Comparison of ENCODE assay signal across 22 cellular contexts in the genomic region with DNA sequence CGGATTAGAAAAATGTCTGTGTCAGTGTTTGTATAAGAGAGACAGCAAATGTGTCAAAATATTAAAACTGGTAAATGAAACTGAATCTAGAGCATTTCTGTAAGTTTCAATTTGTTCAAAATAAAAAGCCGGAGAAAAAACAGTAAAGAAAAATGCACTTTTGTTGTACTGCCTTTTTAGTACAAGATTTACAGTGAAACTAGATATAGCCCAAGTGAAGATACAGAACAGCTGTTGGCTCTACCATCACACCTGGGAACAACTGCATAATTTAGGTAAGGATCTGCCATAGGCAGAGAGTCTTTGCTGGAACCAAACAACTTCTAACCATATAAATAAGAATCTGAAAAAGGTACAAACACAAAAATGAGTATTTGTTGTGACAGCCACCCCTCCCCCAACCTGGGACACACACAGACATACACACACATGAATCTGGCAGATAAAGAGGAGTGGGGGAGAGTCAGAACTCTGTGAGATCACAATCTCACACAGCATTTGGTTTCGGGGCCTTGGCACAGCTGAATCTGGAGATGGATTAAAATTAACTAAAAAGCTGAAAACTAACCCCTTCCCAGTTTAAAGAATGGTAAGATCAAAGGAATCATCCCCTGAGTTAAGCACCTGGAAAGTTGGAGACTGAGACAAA. TPM values are rescaled to one million over a fixed set of nuclear protein-coding genes. Genes with fewer than 3 reads are reported as not detected.
DNase-seq lines count a peak whose midpoint lies in the region; ATAC-seq and TF ChIP-seq lines count a peak whose summit lies in the region.
"Had no signal": no experiment of that assay in that cellular context is flagged by ENCODE, and none has a peak within 500 bp of the region (broad histone marks: within the 10 kb centered on the region; RNA-seq: fewer than 3 reads in every experiment).

No MANE protein-coding gene starts in this region.

- H3K9me3 ChIP-seq in endodermal cell (ENCODE audit: control insufficient read depth, low read length): no peaks in the 10 kb centered on the region
- H3K9me3 ChIP-seq: A549, SJSA1 had no signal

- no peaks in the 10 kb centered on the region for H3K9me3 Mint-ChIP-seq in endodermal cell

- no peak for TF ChIP-seq CTCF in KMS-11 (conservative IDR thresholded peaks at IDR 0.05; ENCODE audit: low read depth, low read length)
- no peak for TF ChIP-seq CTCF in endodermal cell (conservative IDR thresholded peaks at IDR 0.05)

- H3K4me3 ChIP-seq in KMS-11 (IDR thresholded peaks at IDR 0.05; ENCODE audit: insufficient read depth, low read depth, low read length): no peak overlapping the region
- no peak overlapping the region for H3K4me3 ChIP-seq in endodermal cell (ENCODE audit: low read length)
- H3K4me3 ChIP-seq: A549, SJSA1 had no signal

- no peaks in the 10 kb centered on the region for H3K27me3 ChIP-seq in KMS-11 (ENCODE audit: insufficient read depth, low read depth)
- H3K27me3 ChIP-seq in endodermal cell (ENCODE audit: control insufficient read depth, insufficient read depth, low read length, poor library complexity, severe bottlenecking): no peaks in the 10 kb centered on the region
- H3K27me3 ChIP-seq: SJSA1 had no signal

- peak overlapping the region; percentile 30 for H3K27ac Mint-ChIP-seq in endodermal cell
- H3K27ac Mint-ChIP-seq: IgD-negative memory B cell had no signal

- WGBS in endodermal cell (ENCODE audit: insufficient coverage in 1 of 2, insufficient read length in 1 of 2), 2 experiments: 89 to 96% methylated on average over 2 to 3 of the region's 3 CpGs

- H3K36me3 ChIP-seq in KMS-11 (ENCODE audit: insufficient read depth): no peaks in the 10 kb centered on the region
- no peaks in the 10 kb centered on the region for H3K36me3 ChIP-seq in endodermal cell (ENCODE audit: control insufficient read depth, insufficient read depth, low read length)
- H3K36me3 ChIP-seq: SJSA1 had no signal

- H3K4me2 ChIP-seq in KMS-11: peak overlapping the region; percentile 87
- H3K4me2 ChIP-seq: A549 had no signal

- no peaks in the 10 kb centered on the region for H4K20me1 ChIP-seq in KMS-11 (ENCODE audit: insufficient read depth)

- DNase-seq in endodermal cell: no peak
- DNase-seq in amygdala (lab: John Stamatoyannopoulos, UW): no peak
- DNase-seq in cerebellar cortex (ENCODE audit: low spot score): no peak
- DNase-seq: C1 segment of cervical spinal cord, DMS 273 treated with DMSO at 0.1 percent for 48 hours, GDM1, HCEC 1CT, MV-4-11, NCI-H1417, NCI-H187 treated with DMSO at 0.1 percent for 48 hours, NCI-H2171 treated with DMSO at 0.1 percent for 48 hours, NCI-H446 treated with DMSO at 0.1 percent for 48 hours, NCI-H774 had no signal

- H3K9ac ChIP-seq in KMS-11 (peak overlapping the region; percentile 17; the same call in 1 of the 2 replicates), endodermal cell (ENCODE audit: extremely low read depth, low read length, poor library complexity, severe bottlenecking) (no peak overlapping the region)

- no peaks in the 10 kb centered on the region for H3K27me3 Mint-ChIP-seq in endodermal cell (ENCODE audit: insufficient read depth)
- H3K27me3 Mint-ChIP-seq: IgD-negative memory B cell had no signal

- ATAC-seq in GM18498 (IDR thresholded peaks at IDR 0.05; ENCODE audit: unreplicated experiment) (peak; percentile 71), GM21529 (IDR thresholded peaks at IDR 0.05; ENCODE audit: unreplicated experiment) (peak; percentile 68), GM19467 (IDR thresholded peaks at IDR 0.05; ENCODE audit: unreplicated experiment) (no peak), GM19452 (IDR thresholded peaks at IDR 0.05; ENCODE audit: unreplicated experiment) (no peak)
- ATAC-seq: A549 had no signal

- H3K4me3 Mint-ChIP-seq in endodermal cell: no peak overlapping the region
- H3K4me3 Mint-ChIP-seq: IgD-negative memory B cell had no signal

- H3K79me2 ChIP-seq in KMS-11 (ENCODE audit: insufficient read depth, low read depth): no peaks in the 10 kb centered on the region

- H2AFZ ChIP-seq in KMS-11 (ENCODE audit: low read depth): no peak overlapping the region

- H3K4me1 Mint-ChIP-seq in endodermal cell: peaks cover 4% of the 10 kb centered on the region

- H3K27ac ChIP-seq in KMS-11 (peak overlapping the region; percentile 42; the same call in 1 of the 2 replicates), endodermal cell (ENCODE audit: low read depth, low read length) (no peak overlapping the region)
- H3K27ac ChIP-seq: A549, HL-60, SJSA1 had no signal

- H3K36me3 Mint-ChIP-seq in endodermal cell (ENCODE audit: low read depth): no peaks in the 10 kb centered on the region

- H3K4me1 ChIP-seq in KMS-11 (ENCODE audit: low read depth, poor library complexity, severe bottlenecking) (peaks cover 53% of the 10 kb centered on the region), endodermal cell (ENCODE audit: control insufficient read depth, insufficient read depth, low read length) (no peaks in the 10 kb centered on the region)
- H3K4me1 ChIP-seq: SJSA1 had no signal

RNA-seq across cellular contexts. Expression of gene DPY19L1, which starts 54.8 kb away (rescaled TPM):
- 10 to 100 TPM; 35.8 to 75.1 TPM for total RNA-seq in endodermal cell
- polyA plus RNA-seq in endodermal cell (2013, experiment 1 of 2): 33.4 TPM
- polyA plus RNA-seq in endodermal cell (2013, experiment 2 of 2): 34.5 TPM

Comparison
In these comparisons a context has a peak if more than half of its experiments do, and no peak if none do; other contexts are left out.
1. ATAC-seq: peak in GM18498 (single experiment) and GM21529 (single experiment); none in GM19467 (single experiment) and GM19452 (single experiment).